ENCODE assay signal across 31 cellular contexts in the genomic region with DNA sequence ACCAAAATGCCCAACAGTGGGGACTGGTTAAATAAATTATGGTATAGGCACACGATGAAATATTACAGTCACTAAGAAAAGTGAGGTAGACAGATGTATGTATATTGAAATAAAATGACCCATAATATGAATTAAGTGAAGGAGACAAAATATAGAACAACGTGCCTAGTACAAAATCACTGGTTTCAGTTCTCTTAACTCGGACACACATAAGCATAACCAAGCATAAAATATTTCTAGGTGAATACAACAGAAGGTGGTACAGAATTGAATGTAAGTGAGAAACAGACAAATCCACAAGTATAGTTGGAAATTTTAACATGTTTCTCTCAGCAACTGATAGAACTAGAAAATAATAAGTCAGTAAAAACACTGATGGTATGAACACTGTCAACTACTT.
"Had no signal": no experiment of that assay in that cellular context is flagged by ENCODE, and none has a peak within 500 bp of the region (broad histone marks: within the 10 kb centered on the region; RNA-seq: fewer than 3 reads in every experiment).

No MANE protein-coding gene starts in this region.

- H3K9me3 ChIP-seq: ascending aorta, colonic mucosa had no signal

- H3K27me3 ChIP-seq: ascending aorta, cardiac muscle cell, colonic mucosa had no signal

- FAIRE-seq: bronchial epithelial cell had no signal

- H3K36me3 ChIP-seq: colonic mucosa had no signal

- H3K4me1 ChIP-seq: colonic mucosa had no signal

- ATAC-seq: activated CD4-positive, alpha-beta T cell treated with anti-CD3 and anti-CD28 coated beads for 36 hours; activated CD4-positive, CD25-positive, alpha-beta regulatory T cell treated with anti-CD3 and anti-CD28 coated beads, Interleukin-2, amount 50 U/mL, for 24 hours; activated CD8-positive, alpha-beta memory T cell treated with anti-CD3 and anti-CD28 coated beads, Interleukin-2, amount 10 ng/mL, durations not matched to agents 7 days and 5 days; activated CD8-positive, alpha-beta T cell treated with anti-CD3 and anti-CD28 coated beads, Interleukin-2, amount 10 ng/mL, durations not matched to agents 7 days and 5 days; activated naive CD8-positive, alpha-beta T cell treated with anti-CD3 and anti-CD28 coated beads, Interleukin-2, amount 50 U/mL, for 24 hours had no signal

- DNase-seq: activated CD4-positive, alpha-beta memory T cell treated with anti-CD3 and anti-CD28 coated beads, Interleukin-2, amount 10 ng/mL, durations not matched to agents 7 days and 5 days; activated CD4-positive, alpha-beta T cell treated with anti-CD3 and anti-CD28 coated beads for 1 hour; activated CD4-positive, alpha-beta T cell treated with anti-CD3 and anti-CD28 coated beads for 36 hours; activated CD4-positive, alpha-beta T cell treated with anti-CD3 and anti-CD28 coated beads for 48 hours; activated CD4-positive, alpha-beta T cell treated with anti-CD3 and anti-CD28 coated beads, Interleukin-2, amount 10 ng/mL, durations not matched to agents 7 days and 5 days; activated CD4-positive, alpha-beta T cell treated with anti-CD3 and anti-CD28 coated beads, Interleukin-2, amount 50 U/mL, for 48 hours; activated CD4-positive, CD25-positive, alpha-beta regulatory T cell; activated CD8-positive, alpha-beta memory T cell treated with anti-CD3 and anti-CD28 coated beads for 24 hours; activated CD8-positive, alpha-beta memory T cell treated with anti-CD3 and anti-CD28 coated beads, Interleukin-2, amount 10 ng/mL, durations not matched to agents 7 days and 5 days; activated CD8-positive, alpha-beta memory T cell treated with anti-CD3 and anti-CD28 coated beads, Interleukin-2, amount 50 U/mL, for 48 hours; activated CD8-positive, alpha-beta T cell treated with anti-CD3 and anti-CD28 coated beads, Interleukin-2, amount 10 ng/mL, durations not matched to agents 7 days and 5 days; activated effector memory CD4-positive, alpha-beta T cell treated with Interleukin-2 at 50 U/mL for 16 hours; activated gamma-delta T cell; activated naive CD4-positive, alpha-beta T cell treated with anti-CD3 and anti-CD28 coated beads, Interleukin-2, amount 10 ng/mL, durations not matched to agents 7 days and 5 days; activated naive CD4-positive, alpha-beta T cell treated with Interleukin-2 at 50 U/mL for 16 hours; activated naive CD8-positive, alpha-beta T cell treated with anti-CD3 and anti-CD28 coated beads, Interleukin-2, amount 10 ng/mL, durations not matched to agents 7 days and 5 days; activated naive CD8-positive, alpha-beta T cell treated with anti-CD3 and anti-CD28 coated beads, Interleukin-2, amount 50 U/mL, for 24 hours; activated T-cell treated with anti-CD3 and anti-CD28 coated beads, Interleukin-2, amount 50 U/mL, for 24 hours; activated T-cell treated with anti-CD3 and anti-CD28 coated beads, Interleukin-2, amount 50 U/mL, for 48 hours; amygdala; anterior cingulate cortex; caudate nucleus; cerebellar nuclear complex; colonic mucosa; T-helper 2 cell; T-helper 9 cell had no signal

- H3K4me3 ChIP-seq: ascending aorta, cardiac muscle cell, colonic mucosa had no signal

- H3K27ac ChIP-seq: ascending aorta, cardiac muscle cell, colonic mucosa, VCaP had no signal
